ENCODE assay signal across 8 cellular contexts in genomic region chr4:1855334-1856070, GRCh38. TPM values are rescaled to one million over a fixed set of nuclear protein-coding genes. Genes with fewer than 3 reads are reported as not detected.
A peak's percentile ranks its signal among the peaks of the same experiment; 100 is the strongest.
DNase-seq lines count a peak whose midpoint lies in the region; ATAC-seq and TF ChIP-seq lines count a peak whose summit lies in the region.

No MANE protein-coding gene starts in this region.

- peak; percentile 26 for ATAC-seq in GM21390 (IDR thresholded peaks at IDR 0.05; ENCODE audit: unreplicated experiment)
- ATAC-seq in activated naive CD4-positive, alpha-beta T cell treated with anti-CD3 and anti-CD28 coated beads, Interleukin-2, amount 50 U/mL, for 72 hours: peak; percentile 5 to 37

- H3K79me2 ChIP-seq in hepatocyte: peaks cover 60% of the 10 kb centered on the region

- H4K20me1 ChIP-seq in hepatocyte (ENCODE audit: insufficient read depth, poor library complexity, severe bottlenecking): peaks cover 24% of the 10 kb centered on the region

- H3K4me2 ChIP-seq in hepatocyte: peak overlapping the region; percentile 82

- no peak for TF ChIP-seq CTCF in hepatocyte (IDR thresholded peaks at IDR 0.05; ENCODE audit: poor library complexity)

- DNase-seq in COLO668 (lab: John Stamatoyannopoulos, UW; ENCODE audit: unreplicated experiment) (peak; percentile 34), HuH-7.5 (ENCODE audit: low spot score) (peak; percentile 53), hepatocyte (ENCODE audit: low spot score) (peak; percentile 43), NCI-H2227 treated with DMSO at 0.1 percent for 48 hours (lab: John Stamatoyannopoulos, UW) (no peak), NOMO-1 (lab: John Stamatoyannopoulos, UW; ENCODE audit: unreplicated experiment in 2 of 2) (no peak)
- DNase-seq in activated naive CD4-positive, alpha-beta T cell treated with anti-CD3 and anti-CD28 coated beads, Interleukin-2, amount 50 U/mL, for 72 hours (ENCODE audit: low spot score in 2 of 2): no peak

- peak overlapping the region in 1 of 2 donors; percentile 90 for H3K27ac Mint-ChIP-seq in activated naive CD4-positive, alpha-beta T cell treated with anti-CD3 and anti-CD28 coated beads, Interleukin-2, amount 50 U/mL, for 72 hours

- peak overlapping the region; percentile 69 for H2AFZ ChIP-seq in hepatocyte

- no peaks in the 10 kb centered on the region for H3K9me2 ChIP-seq in hepatocyte (replicated peaks; ENCODE audit: insufficient read depth)

- peaks cover 22% of the 10 kb centered on the region for H3K4me1 ChIP-seq in hepatocyte (ENCODE audit: insufficient read depth)

- no peaks in the 10 kb centered on the region for H3K27me3 ChIP-seq in hepatocyte

- 4% methylated on average over 21 of the region's 92 CpGs for WGBS in hepatocyte (ENCODE audit: low lambda C conversion rate, missing lambda C conversion rate)

- no peaks in the 10 kb centered on the region for H3K36me3 ChIP-seq in hepatocyte (replicated peaks; ENCODE audit: insufficient read depth, low read depth)

- no peaks in the 10 kb centered on the region for H3K9me3 Mint-ChIP-seq in activated naive CD4-positive, alpha-beta T cell treated with anti-CD3 and anti-CD28 coated beads, Interleukin-2, amount 50 U/mL, for 72 hours

- H3K4me3 ChIP-seq in hepatocyte: peak overlapping the region; percentile 89
- H3K4me3 ChIP-seq in skin epidermis: peak overlapping the region; percentile 55 to 98 (median 91)

- no peaks in the 10 kb centered on the region for H3K36me3 Mint-ChIP-seq in activated naive CD4-positive, alpha-beta T cell treated with anti-CD3 and anti-CD28 coated beads, Interleukin-2, amount 50 U/mL, for 72 hours

- peak overlapping the region; percentile 87 for H3K27ac ChIP-seq in hepatocyte
- H3K27ac ChIP-seq in skin epidermis: peak overlapping the region; percentile 69 to 94 (median 89)

- H3K9me3 ChIP-seq in hepatocyte (ENCODE audit: low read depth): no peaks in the 10 kb centered on the region

RNA-seq across cellular contexts. Expression of gene LETM1, which starts 0.5 kb away (rescaled TPM):
- 10 to 100 TPM; 28.3 to 45.2 TPM for total RNA-seq in activated naive CD4-positive, alpha-beta T cell treated with anti-CD3 and anti-CD28 coated beads, Interleukin-2, amount 50 U/mL, for 72 hours
- 39.1 and 46.0 TPM in 2 replicates for total RNA-seq in hepatocyte
- polyA plus RNA-seq in hepatocyte: 24.4 and 29.4 TPM in 2 replicates

RNA-seq across cellular contexts. Expression of gene NSD2, which starts 15.7 kb away (rescaled TPM):
- total RNA-seq in activated naive CD4-positive, alpha-beta T cell treated with anti-CD3 and anti-CD28 coated beads, Interleukin-2, amount 50 U/mL, for 72 hours: 100 to 1,000 TPM; 233 to 254 TPM
- total RNA-seq in hepatocyte: 26.9 and 30.8 TPM in 2 replicates
- 22.0 and 25.7 TPM in 2 replicates for polyA plus RNA-seq in hepatocyte

Comparison
In these comparisons a context has a peak if more than half of its experiments do, and no peak if none do; other contexts are left out.
1. DNase-seq: peak in COLO668 (single experiment), HuH-7.5 (single experiment) and hepatocyte (single experiment); none in activated naive CD4-positive, alpha-beta T cell treated with anti-CD3 and anti-CD28 coated beads, Interleukin-2, amount 50 U/mL, for 72 hours (0 of 2), NCI-H2227 treated with DMSO at 0.1 percent for 48 hours (single experiment) and NOMO-1 (0 of 2).